In genomic region chr22:19988965-19989724, GRCh38 we compare ENCODE assay signal across 17 cellular contexts. TPM values are rescaled to one million over a fixed set of nuclear protein-coding genes. Genes with fewer than 3 reads are reported as not detected.
DNase-seq lines count a peak whose midpoint lies in the region; ATAC-seq and TF ChIP-seq lines count a peak whose summit lies in the region.
"Had no signal": no experiment of that assay in that cellular context is flagged by ENCODE, and none has a peak within 500 bp of the region (broad histone marks: within the 10 kb centered on the region; RNA-seq: fewer than 3 reads in every experiment).

No MANE protein-coding gene starts in this region.

- no peaks in the 10 kb centered on the region for H3K27me3 ChIP-seq in tibial nerve
- H3K27me3 ChIP-seq: SJSA1 had no signal

- H3K36me3 ChIP-seq in tibial nerve = no peaks in the 10 kb centered on the region
- H3K36me3 ChIP-seq: SJSA1 had no signal

- H3K4me3 Mint-ChIP-seq in chondrocyte (ENCODE audit: unreplicated experiment) (no peak overlapping the region), neural crest cell (peak overlapping the region; percentile 41)
- H3K4me3 Mint-ChIP-seq in activated naive CD4-positive, alpha-beta T cell treated with anti-CD3 and anti-CD28 coated beads for 36 hours = no peak overlapping the region
- H3K4me3 Mint-ChIP-seq: B cell had no signal

- TF ChIP-seq POLR2A in tibial nerve (IDR thresholded peaks at IDR 0.05) = no peak

- TF ChIP-seq EP300 in tibial nerve (IDR thresholded peaks at IDR 0.05) = no peak

- TF ChIP-seq CTCF in chondrocyte (IDR thresholded peaks at IDR 0.05) (no peak), neural crest cell (conservative IDR thresholded peaks at IDR 0.05) (no peak), tibial nerve (IDR thresholded peaks at IDR 0.05) (no peak), GM10248 (IDR thresholded peaks at IDR 0.05; ENCODE audit: control extremely low read depth, extremely low read depth, low read depth, missing control alignments) (no peak)

- DNase-seq in chondrocyte (ENCODE audit: low spot score) (peak; percentile 85), left ventricle myocardium superior (peak; percentile 46), neural crest cell (ENCODE audit: low read depth, low spot score) (no peak), tibial nerve (ENCODE audit: low spot score in 2 of 2) (no peak), NCI-H1092 treated with DMSO at 0.1 percent for 48 hours (lab: John Stamatoyannopoulos, UW) (no peak), GM10248 (ENCODE audit: extremely low spot score) (no peak)
- DNase-seq in activated naive CD4-positive, alpha-beta T cell treated with anti-CD3 and anti-CD28 coated beads for 36 hours = no peak
- DNase-seq: CD4-positive, alpha-beta memory T cell; DND-41; GDM1; Kasumi-1; NCI-H1417; NCI-H1930; NCI-H2171; NCI-H510A had no signal

- H3K4me1 Mint-ChIP-seq in chondrocyte (ENCODE audit: low read depth) (peaks cover 41% of the 10 kb centered on the region), neural crest cell (peaks cover 17% of the 10 kb centered on the region)
- no peaks in the 10 kb centered on the region for H3K4me1 Mint-ChIP-seq in activated naive CD4-positive, alpha-beta T cell treated with anti-CD3 and anti-CD28 coated beads for 36 hours (ENCODE audit: low read depth)

- H3K4me3 ChIP-seq in tibial nerve = no peak overlapping the region
- H3K4me3 ChIP-seq: SJSA1 had no signal

- ATAC-seq in left ventricle myocardium superior = no peak

- 63 to 68% methylated on average over 15 of the region's 18 CpGs for WGBS in tibial nerve, 2 donors

- POLR2A ChIA-PET in GM10248 (lab: Yijun Ruan, JAX) = no interaction called here

- H3K36me3 Mint-ChIP-seq in chondrocyte (ENCODE audit: low read depth) (no peaks in the 10 kb centered on the region), neural crest cell (ENCODE audit: low read depth) (no peaks in the 10 kb centered on the region)
- H3K36me3 Mint-ChIP-seq in activated naive CD4-positive, alpha-beta T cell treated with anti-CD3 and anti-CD28 coated beads for 36 hours (ENCODE audit: low read depth) = no peaks in the 10 kb centered on the region
- H3K36me3 Mint-ChIP-seq: CD4-positive, alpha-beta memory T cell had no signal

- peak overlapping the region in 3 of 4 donors; percentile 1 to 93 (median 71) for H3K27ac ChIP-seq in tibial nerve
- H3K27ac ChIP-seq: SJSA1 had no signal

- H3K27me3 Mint-ChIP-seq in chondrocyte (ENCODE audit: low read depth) = no peaks in the 10 kb centered on the region
- no peaks in the 10 kb centered on the region for H3K27me3 Mint-ChIP-seq in neural crest cell (ENCODE audit: low read depth)
- H3K27me3 Mint-ChIP-seq in activated naive CD4-positive, alpha-beta T cell treated with anti-CD3 and anti-CD28 coated beads for 36 hours (ENCODE audit: low read depth) = no peaks in the 10 kb centered on the region
- H3K27me3 Mint-ChIP-seq: B cell had no signal

- no peaks in the 10 kb centered on the region for H3K9me3 ChIP-seq in tibial nerve
- H3K9me3 ChIP-seq: SJSA1 had no signal

- H3K4me1 ChIP-seq in tibial nerve = peaks cover 0 to 97% (median 42%) of the 10 kb centered on the region in 4 donors

- H3K27ac Mint-ChIP-seq in chondrocyte (ENCODE audit: unreplicated experiment) (no peak overlapping the region), neural crest cell (ENCODE audit: unreplicated experiment) (peak overlapping the region; percentile 57)
- H3K27ac Mint-ChIP-seq in activated naive CD4-positive, alpha-beta T cell treated with anti-CD3 and anti-CD28 coated beads for 36 hours = no peak overlapping the region
- H3K27ac Mint-ChIP-seq: B cell; CD4-positive, alpha-beta memory T cell had no signal

- H3K9me3 Mint-ChIP-seq in chondrocyte (ENCODE audit: low read depth) (no peaks in the 10 kb centered on the region), neural crest cell (no peaks in the 10 kb centered on the region)
- no peaks in the 10 kb centered on the region for H3K9me3 Mint-ChIP-seq in activated naive CD4-positive, alpha-beta T cell treated with anti-CD3 and anti-CD28 coated beads for 36 hours
- H3K9me3 Mint-ChIP-seq: CD4-positive, alpha-beta memory T cell had no signal

- CTCF ChIA-PET in activated naive CD4-positive, alpha-beta T cell treated with anti-CD3 and anti-CD28 coated beads for 36 hours (lab: Charles Lee) = no interaction called here
- CTCF ChIA-PET in GM10248 (lab: Yijun Ruan, JAX) = interaction anchor here (1.1 to 2.2 kb wide), 5 partner anchors 23 to 258 kb away, joined by 3 to 7 read pairs (median 4); no protein-coding TSS in a partner anchor

- intact Hi-C loops in left ventricle myocardium superior (cut with micrococcal nuclease) = no loop called here
- intact Hi-C loops in activated naive CD4-positive, alpha-beta T cell treated with anti-CD3 and anti-CD28 coated beads for 36 hours (cut with micrococcal nuclease) = no loop called here

RNA-seq across cellular contexts. Expression of gene ARVCF, which starts 27.5 kb away (rescaled TPM):
- total RNA-seq in chondrocyte = 15.2 to 24.2 TPM (median 21.5 TPM) in 3 replicates
- total RNA-seq in left ventricle myocardium superior = 26.8 TPM
- 93.5 and 105 TPM in 2 replicates for total RNA-seq in neural crest cell
- 10 to 100 TPM; 47.5 to 98.3 (median 80.6) TPM for total RNA-seq in tibial nerve
- total RNA-seq in activated naive CD4-positive, alpha-beta T cell treated with anti-CD3 and anti-CD28 coated beads for 36 hours = 1 to 10 TPM; 2.0 to 2.6 TPM

RNA-seq across cellular contexts. Expression of gene TANGO2, which starts 31.8 kb away (rescaled TPM):
- 21.7 to 30.4 TPM (median 30.1 TPM) in 3 replicates for total RNA-seq in chondrocyte
- total RNA-seq in left ventricle myocardium superior = 71.5 TPM
- 12.8 and 13.4 TPM in 2 replicates for total RNA-seq in neural crest cell
- 10 to 100 TPM; 31.7 to 56.7 (median 39.0) TPM for total RNA-seq in tibial nerve
- total RNA-seq in activated naive CD4-positive, alpha-beta T cell treated with anti-CD3 and anti-CD28 coated beads for 36 hours = 10 to 100 TPM; 16.0 to 19.0 TPM

RNA-seq across cellular contexts. Expression of gene TXNRD2, which starts 47.5 kb away (rescaled TPM):
- total RNA-seq in chondrocyte (12.5 to 15.8 TPM (median 14.1 TPM) in 3 replicates), left ventricle myocardium superior (42.4 TPM), neural crest cell (21.7 and 22.2 TPM in 2 replicates), tibial nerve (10 to 100 TPM; 34.8 to 40.6 (median 37.8) TPM)
- 10 to 100 TPM; 22.9 to 23.6 TPM for total RNA-seq in activated naive CD4-positive, alpha-beta T cell treated with anti-CD3 and anti-CD28 coated beads for 36 hours

RNA-seq across cellular contexts. Expression of gene COMT, which starts 47.6 kb away (rescaled TPM):
- 66.6 to 186 TPM (median 177 TPM) in 3 replicates for total RNA-seq in chondrocyte
- total RNA-seq in left ventricle myocardium superior = 83.4 TPM
- 70.9 and 86.4 TPM in 2 replicates for total RNA-seq in neural crest cell
- total RNA-seq in tibial nerve = 100 to 1,000 TPM; 212 to 306 (median 240) TPM
- total RNA-seq in activated naive CD4-positive, alpha-beta T cell treated with anti-CD3 and anti-CD28 coated beads for 36 hours = 10 to 100 TPM; 53.7 to 56.8 TPM

Comparison
In these comparisons a context has a peak if more than half of its experiments do, and no peak if none do; other contexts are left out.
1. DNase-seq: peak in chondrocyte (single experiment) and left ventricle myocardium superior (single experiment); none in neural crest cell (single experiment), tibial nerve (0 of 2), NCI-H1092 treated with DMSO at 0.1 percent for 48 hours (single experiment), activated naive CD4-positive, alpha-beta T cell treated with anti-CD3 and anti-CD28 coated beads for 36 hours (single experiment) and GM10248 (single experiment).